Comparison of ENCODE assay signal across 9 cellular contexts in genomic region chr2:72115361-72116080, GRCh38. TPM values are rescaled to one million over a fixed set of nuclear protein-coding genes. Genes with fewer than 3 reads are reported as not detected.
A peak's percentile ranks its signal among the peaks of the same experiment; 100 is the strongest.
DNase-seq lines count a peak whose midpoint lies in the region; ATAC-seq and TF ChIP-seq lines count a peak whose summit lies in the region.
"Had no signal": no experiment of that assay in that cellular context is flagged by ENCODE, and none has a peak within 500 bp of the region (broad histone marks: within the 10 kb centered on the region; RNA-seq: fewer than 3 reads in every experiment).

No MANE protein-coding gene starts in this region.

- in situ Hi-C loops in Panc1 (cut with HindIII; ENCODE audit: low pct_unique_long_range_greater_than_20kb, low sequenced_read_pairs) = no loop called here

- H3K4me1 ChIP-seq in Panc1 (ENCODE audit: control insufficient read depth, insufficient read depth, low read length) = peaks cover 20% of the 10 kb centered on the region

- TF ChIP-seq CTCF in Panc1 (IDR thresholded peaks at IDR 0.05) = no peak

- DNase-seq in EH (ENCODE audit: low read depth) (peak; percentile 97), Panc1 (ENCODE audit: low read depth, low spot score) (peak; percentile 58), fibroblast of gingiva (ENCODE audit: low read depth) (peak; percentile 79), posterior vena cava (ENCODE audit: low spot score) (peak; percentile 88), NOMO-1 treated with DMSO at 0.1 percent for 48 hours (lab: John Stamatoyannopoulos, UW; ENCODE audit: unreplicated experiment) (no peak), HCEC 1CT (no peak)
- no peak for DNase-seq in activated T-cell treated with anti-CD3 and anti-CD28 coated beads, Interleukin-2, amount 50 U/mL, for 1 hour
- no peak for DNase-seq in activated naive CD4-positive, alpha-beta T cell treated with Interleukin-2 at 50 U/mL for 16 hours

- intact Hi-C loops in Panc1 (cut with micrococcal nuclease; ENCODE audit: unreplicated experiment) (no loop called here), posterior vena cava (cut with DNase I) (no loop called here)

- peak overlapping the region in 1 of 2 experiments; percentile 15; a peak in 1 of 4 replicates for H3K4me3 ChIP-seq in Panc1 (ENCODE audit: low read depth in 2 of 2, low read length in 2 of 2)

- H3K9me3 ChIP-seq in Panc1 (ENCODE audit: control insufficient read depth, insufficient read depth, low read depth, low read length) = no peaks in the 10 kb centered on the region

- BruUV-seq in Panc1 (replicated peaks; lab: Mats Ljungman, UMichigan) = no TSS peak

- CTCF ChIA-PET in Panc1 (lab: Charles Lee) = interaction anchor here (0.6 to 0.7 kb wide), 2 partner anchors 8 to 526 kb away, joined by 3 to 5 read pairs; no protein-coding TSS in a partner anchor

- no peaks in the 10 kb centered on the region for H3K27me3 ChIP-seq in Panc1 (ENCODE audit: control insufficient read depth, insufficient read depth, low read length)

- POLR2A ChIA-PET in Panc1 (lab: Charles Lee) = no interaction called here

- no peaks in the 10 kb centered on the region for H3K36me3 ChIP-seq in Panc1 (ENCODE audit: control insufficient read depth, insufficient read depth, low read length)

- peak; percentile 97 for ATAC-seq in Panc1

- peak overlapping the region; percentile 46; the same call in 1 of the 2 replicates for H3K27ac ChIP-seq in Panc1 (ENCODE audit: low read length)
- H3K27ac ChIP-seq: HL-60 had no signal

RNA-seq across cellular contexts. Expression of gene CYP26B1, which starts 32.1 kb away (rescaled TPM):
- total RNA-seq in Panc1 (2021; ENCODE audit: unreplicated experiment) = 12.3 TPM
- 6.8 TPM for polyA plus RNA-seq in Panc1 (2012; ENCODE audit: insufficient read length)
- 1 to 10 TPM; 5.0 to 5.1 TPM for total RNA-seq in posterior vena cava

Comparison
In these comparisons a context has a peak if more than half of its experiments do, and no peak if none do; other contexts are left out.
1. DNase-seq: peak in EH (single experiment), Panc1 (single experiment), fibroblast of gingiva (single experiment) and posterior vena cava (single experiment); none in activated T-cell treated with anti-CD3 and anti-CD28 coated beads, Interleukin-2, amount 50 U/mL, for 1 hour (single experiment), NOMO-1 treated with DMSO at 0.1 percent for 48 hours (single experiment), activated naive CD4-positive, alpha-beta T cell treated with Interleukin-2 at 50 U/mL for 16 hours (single experiment) and HCEC 1CT (single experiment).